Comparison of ENCODE assay signal across 29 cellular contexts in genomic region chr4:186475202-186475601, GRCh38.
"Had no signal": no experiment of that assay in that cellular context is flagged by ENCODE, and none has a peak within 500 bp of the region (broad histone marks: within the 10 kb centered on the region; RNA-seq: fewer than 3 reads in every experiment).

No MANE protein-coding gene starts in this region.

- H3K4me3 ChIP-seq: ovary, psoas muscle, right lobe of liver, sigmoid colon, suprapubic skin, testis, tibial nerve, upper lobe of left lung, vagina had no signal

- H3K9ac ChIP-seq: parathyroid adenoma had no signal

- H3K4me3 Mint-ChIP-seq: naive thymus-derived CD4-positive, alpha-beta T cell; natural killer cell; nephron; neural crest cell; stimulated activated memory B cell treated with anti-CD40 and anti-IgM and Interleukin-4, amounts not matched to agents 10 μg/mL and 1 μg/mL and 100 μg/mL, for 72 hours; stimulated activated naive CD8-positive, alpha-beta T cell treated with anti-CD3 and anti-CD28 coated beads, Interleukin-15, amount 100 ng/mL, for 72 hours had no signal

- ATAC-seq: naive thymus-derived CD4-positive, alpha-beta T cell; natural killer cell; psoas muscle; right cardiac atrium; right lobe of liver; stimulated activated memory B cell treated with anti-CD40 and anti-IgM and Interleukin-4, amounts not matched to agents 10 μg/mL and 1 μg/mL and 100 μg/mL, for 72 hours; stimulated activated naive CD8-positive, alpha-beta T cell treated with anti-CD3 and anti-CD28 coated beads, Interleukin-15, amount 100 ng/mL, for 72 hours; stimulated activated naive CD8-positive, alpha-beta T cell treated with anti-CD3 and anti-CD28 coated beads, Interleukin-15, Interleukin-2, amounts not matched to agents 100 U/mL and 50 U/mL, for 24 hours had no signal

- H3K4me1 Mint-ChIP-seq: naive thymus-derived CD4-positive, alpha-beta T cell; natural killer cell; nephron; stimulated activated memory B cell treated with anti-CD40 and anti-IgM and Interleukin-4, amounts not matched to agents 10 μg/mL and 1 μg/mL and 100 μg/mL, for 72 hours; stimulated activated naive CD8-positive, alpha-beta T cell treated with anti-CD3 and anti-CD28 coated beads, Interleukin-15, amount 100 ng/mL, for 72 hours had no signal

- H3K9me3 Mint-ChIP-seq: natural killer cell; nephron; neural crest cell; stimulated activated naive CD8-positive, alpha-beta T cell treated with anti-CD3 and anti-CD28 coated beads, Interleukin-15, amount 100 ng/mL, for 72 hours had no signal

- DNase-seq: naive thymus-derived CD4-positive, alpha-beta T cell; natural killer cell; occipital lobe; ovary; posterior cingulate gyrus; psoas muscle; right cardiac atrium; right lobe of liver; sigmoid colon; small intestine; stimulated activated CD4-positive, alpha-beta T cell treated with anti-CD3 and anti-CD28 coated beads, Interleukin-1b, Interleukin-23, amount 100 ng/mL, for 48 hours; stimulated activated CD4-positive, alpha-beta T cell treated with anti-CD3 and anti-CD28 coated beads, Interleukin-4, amount 100 ng/mL, for 1 hour; stimulated activated CD4-positive, alpha-beta T cell treated with anti-CD3 and anti-CD28 coated beads, Interleukin-4, amount 100 ng/mL, for 4 hours; stimulated activated CD8-positive, alpha-beta memory T cell treated with anti-CD3 and anti-CD28 coated beads, Interleukin-4, amount 100 ng/mL, for 48 hours; stimulated activated naive CD4-positive, alpha-beta T cell; stimulated activated naive CD8-positive, alpha-beta T cell treated with anti-CD3 and anti-CD28 coated beads, Interleukin-15, amount 100 ng/mL, for 72 hours; stimulated activated naive CD8-positive, alpha-beta T cell treated with anti-CD3 and anti-CD28 coated beads, Interleukin-15, Interleukin-2, amounts not matched to agents 100 U/mL and 50 U/mL, for 24 hours; substantia nigra; testis; trophoblast cell; upper lobe of left lung had no signal

- H3K79me2 ChIP-seq: parathyroid adenoma had no signal

- H3K4me1 ChIP-seq: parathyroid adenoma, psoas muscle, right lobe of liver, sigmoid colon, suprapubic skin, testis, tibial nerve, upper lobe of left lung, vagina had no signal

- H2AFZ ChIP-seq: parathyroid adenoma had no signal

- H3K27me3 ChIP-seq: ovary, right lobe of liver, suprapubic skin, testis, tibial nerve, upper lobe of left lung, vagina had no signal

- H3K9me3 ChIP-seq: ovary, psoas muscle, right lobe of liver, sigmoid colon, suprapubic skin, testis, tibial nerve, upper lobe of left lung, vagina had no signal

- H3K27me3 Mint-ChIP-seq: progenitor cell of endocrine pancreas; stimulated activated memory B cell treated with anti-CD40 and anti-IgM and Interleukin-4, amounts not matched to agents 10 μg/mL and 1 μg/mL and 100 μg/mL, for 72 hours; stimulated activated naive CD8-positive, alpha-beta T cell treated with anti-CD3 and anti-CD28 coated beads, Interleukin-15, amount 100 ng/mL, for 72 hours had no signal

- H3K36me3 Mint-ChIP-seq: naive thymus-derived CD4-positive, alpha-beta T cell; natural killer cell; stimulated activated memory B cell treated with anti-CD40 and anti-IgM and Interleukin-4, amounts not matched to agents 10 μg/mL and 1 μg/mL and 100 μg/mL, for 72 hours had no signal

- H3K36me3 ChIP-seq: ovary, right lobe of liver, sigmoid colon, suprapubic skin, tibial nerve, upper lobe of left lung, vagina had no signal

- H3K27ac ChIP-seq: ovary, parathyroid adenoma, psoas muscle, right lobe of liver, sigmoid colon, suprapubic skin, testis, tibial nerve, upper lobe of left lung, vagina had no signal

- H3K27ac Mint-ChIP-seq: naive thymus-derived CD4-positive, alpha-beta T cell; natural killer cell; nephron; progenitor cell of endocrine pancreas; stimulated activated memory B cell treated with anti-CD40 and anti-IgM and Interleukin-4, amounts not matched to agents 10 μg/mL and 1 μg/mL and 100 μg/mL, for 72 hours had no signal
